ENCODE assay signal across 35 cellular contexts in the genomic region with DNA sequence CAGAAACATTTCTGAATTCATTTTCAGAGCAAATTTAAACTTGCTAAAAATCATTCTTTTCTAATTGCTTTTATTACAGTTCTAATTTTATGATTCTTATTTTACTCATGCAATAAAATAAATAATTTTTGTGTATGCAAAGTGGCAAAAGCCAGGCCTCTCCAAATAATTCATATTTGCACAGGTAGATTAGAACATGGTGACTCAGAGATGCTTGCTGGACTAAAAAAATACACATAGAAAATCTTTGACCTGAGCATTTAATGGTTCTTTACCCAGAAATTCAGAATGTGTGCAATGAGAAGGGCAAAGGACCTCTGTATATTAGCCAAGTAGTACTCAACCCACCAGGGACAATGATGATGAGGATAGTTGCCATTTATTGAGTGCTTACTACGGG.
"Had no signal": no experiment of that assay in that cellular context is flagged by ENCODE, and none has a peak within 500 bp of the region (broad histone marks: within the 10 kb centered on the region; RNA-seq: fewer than 3 reads in every experiment).

No MANE protein-coding gene starts in this region.

- H3K4me3 ChIP-seq: MG63, SJCRH30, SK-N-MC had no signal

- H3K27ac Mint-ChIP-seq: activated B cell treated with CpG ODN at 0.5 μM for 24 hours; activated CD4-positive, alpha-beta memory T cell treated with anti-CD3 and anti-CD28 coated beads for 36 hours; activated CD8-positive, alpha-beta memory T cell treated with anti-CD3 and anti-CD28 coated beads, Interleukin-2, amount 10 ng/mL, durations not matched to agents 7 days and 5 days; activated naive CD4-positive, alpha-beta T cell treated with anti-CD3 and anti-CD28 coated beads, Interleukin-2, amount 10 ng/mL, durations not matched to agents 7 days and 5 days; activated naive CD8-positive, alpha-beta T cell; activated naive CD8-positive, alpha-beta T cell treated with anti-CD3 and anti-CD28 coated beads, Interleukin-2, amount 50 U/mL, for 24 hours; T-cell; T-helper 17 cell had no signal

- H3K9me3 Mint-ChIP-seq: activated B cell treated with CpG ODN at 0.5 μM for 24 hours; activated CD4-positive, alpha-beta memory T cell treated with anti-CD3 and anti-CD28 coated beads for 36 hours; activated naive CD4-positive, alpha-beta T cell treated with anti-CD3 and anti-CD28 coated beads, Interleukin-2, amount 10 ng/mL, durations not matched to agents 7 days and 5 days; activated naive CD8-positive, alpha-beta T cell treated with anti-CD3 and anti-CD28 coated beads, Interleukin-2, amount 50 U/mL, for 24 hours; T-cell had no signal

- H3K4me1 Mint-ChIP-seq: activated B cell treated with CpG ODN at 0.5 μM for 24 hours, T-cell had no signal

- H3K36me3 ChIP-seq: MG63, SJCRH30 had no signal

- H3K36me3 Mint-ChIP-seq: activated CD4-positive, alpha-beta memory T cell treated with anti-CD3 and anti-CD28 coated beads for 36 hours; activated CD8-positive, alpha-beta memory T cell treated with anti-CD3 and anti-CD28 coated beads, Interleukin-2, amount 10 ng/mL, durations not matched to agents 7 days and 5 days; activated naive CD4-positive, alpha-beta T cell treated with anti-CD3 and anti-CD28 coated beads, Interleukin-2, amount 10 ng/mL, durations not matched to agents 7 days and 5 days; activated naive CD8-positive, alpha-beta T cell; T-cell had no signal

- H3K27me3 ChIP-seq: SJCRH30 had no signal

- H3K9me3 ChIP-seq: MG63, SJCRH30 had no signal

- DNase-seq: activated B cell treated with CpG ODN at 0.5 μM for 24 hours; activated CD4-positive, alpha-beta T cell treated with anti-CD3 and anti-CD28 coated beads for 4 hours; activated CD4-positive, alpha-beta T cell treated with anti-CD3 and anti-CD28 coated beads, Interleukin-2, amount 50 U/mL, for 1 hour; activated CD4-positive, CD25-positive, alpha-beta regulatory T cell treated with anti-CD3 and anti-CD28 coated beads, Interleukin-2, amount 50 U/mL, for 72 hours; activated CD8-positive, alpha-beta memory T cell treated with anti-CD3 and anti-CD28 coated beads, Interleukin-2, amount 10 ng/mL, durations not matched to agents 7 days and 5 days; activated CD8-positive, alpha-beta memory T cell treated with anti-CD3 and anti-CD28 coated beads, Interleukin-2, amount 50 U/mL, for 48 hours; activated effector memory CD4-positive, alpha-beta T cell treated with Interleukin-2 at 50 U/mL for 16 hours; activated naive CD4-positive, alpha-beta T cell treated with anti-CD3 and anti-CD28 coated beads, Interleukin-2, amount 10 ng/mL, durations not matched to agents 7 days and 5 days; activated naive CD8-positive, alpha-beta T cell treated with anti-CD3 and anti-CD28 coated beads, Interleukin-2, amount 50 U/mL, for 24 hours; activated T-cell treated with anti-CD3 and anti-CD28 coated beads, Interleukin-2, amount 50 U/mL, for 48 hours; anterior cingulate cortex; caudate nucleus; cerebellar nuclear complex; Kasumi-1; KG1; MG63; NCI-H1048; NCI-H1105 treated with DMSO at 0.1 percent for 48 hours; NCI-H1436; NCI-H1694; NCI-H1930; NCI-H2081 treated with DMSO at 0.1 percent for 48 hours; NCI-H345; NCI-H510A; NCI-H526; NCI-H748 treated with DMSO at 0.1 percent for 48 hours; NK-92 treated with Interleukin-12 subunit alpha and Interleukin-12 subunit beta, amount 100 ng/mL, for 24 hours; SHP77; SJCRH30; T-cell; T-helper 17 cell had no signal

- H3K27ac ChIP-seq: SJCRH30, SK-N-MC, VCaP had no signal

- H3K4me3 Mint-ChIP-seq: activated B cell treated with CpG ODN at 0.5 μM for 24 hours; activated CD4-positive, alpha-beta memory T cell treated with anti-CD3 and anti-CD28 coated beads for 36 hours; activated CD8-positive, alpha-beta memory T cell treated with anti-CD3 and anti-CD28 coated beads, Interleukin-2, amount 10 ng/mL, durations not matched to agents 7 days and 5 days; activated naive CD4-positive, alpha-beta T cell treated with anti-CD3 and anti-CD28 coated beads, Interleukin-2, amount 10 ng/mL, durations not matched to agents 7 days and 5 days; activated naive CD8-positive, alpha-beta T cell; activated naive CD8-positive, alpha-beta T cell treated with anti-CD3 and anti-CD28 coated beads, Interleukin-2, amount 50 U/mL, for 24 hours; T-cell; T-helper 17 cell had no signal

- ATAC-seq: T-cell, T-helper 17 cell had no signal
